8 cellular contexts compared by ENCODE assay signal in genomic region chr1:201016943-201017827, GRCh38. TPM values are rescaled to one million over a fixed set of nuclear protein-coding genes. Genes with fewer than 3 reads are reported as not detected.
DNase-seq lines count a peak whose midpoint lies in the region; ATAC-seq and TF ChIP-seq lines count a peak whose summit lies in the region.

No MANE protein-coding gene starts in this region.

- no peak for DNase-seq in activated CD8-positive, alpha-beta memory T cell treated with anti-CD3 and anti-CD28 coated beads, Interleukin-2, amount 10 ng/mL, durations not matched to agents 7 days and 5 days
- DNase-seq in activated CD8-positive, alpha-beta memory T cell treated with anti-CD3 and anti-CD28 coated beads, Interleukin-2, amount 50 U/mL, for 48 hours: no peak
- DNase-seq in chondrocyte (ENCODE audit: low spot score): no peak
- no peak for DNase-seq in MV-4-11 (lab: John Stamatoyannopoulos, UW)
- DNase-seq in coronary artery (ENCODE audit: low spot score): no peak
- DNase-seq in NCI-H345 treated with DMSO at 0.1 percent for 48 hours (lab: John Stamatoyannopoulos, UW; ENCODE audit: unreplicated experiment): no peak

- peaks cover 35% of the 10 kb centered on the region for H3K36me3 Mint-ChIP-seq in activated CD8-positive, alpha-beta memory T cell treated with anti-CD3 and anti-CD28 coated beads, Interleukin-2, amount 10 ng/mL, durations not matched to agents 7 days and 5 days
- H3K36me3 Mint-ChIP-seq in chondrocyte (ENCODE audit: low read depth): no peaks in the 10 kb centered on the region
- H3K36me3 Mint-ChIP-seq in stimulated activated memory B cell treated with anti-CD40 and anti-IgM and Interleukin-4, amounts not matched to agents 10 μg/mL and 1 μg/mL and 100 μg/mL, for 72 hours: no peaks in the 10 kb centered on the region

- no peaks in the 10 kb centered on the region for H3K9me3 ChIP-seq in KOPT-K1 (ENCODE audit: insufficient read depth, low read length, poor library complexity, severe bottlenecking)

- no peak for ATAC-seq in activated CD8-positive, alpha-beta memory T cell treated with anti-CD3 and anti-CD28 coated beads, Interleukin-2, amount 10 ng/mL, durations not matched to agents 7 days and 5 days
- peak; percentile 75 for ATAC-seq in stimulated activated memory B cell treated with anti-CD40 and anti-IgM and Interleukin-4, amounts not matched to agents 10 μg/mL and 1 μg/mL and 100 μg/mL, for 72 hours

- CTCF ChIA-PET in activated CD8-positive, alpha-beta memory T cell treated with anti-CD3 and anti-CD28 coated beads, Interleukin-2, amount 10 ng/mL, durations not matched to agents 7 days and 5 days (lab: Charles Lee): interaction anchor here (0.9 to 11.9 kb wide), 7 partner anchors 8 to 812 kb away, joined by 3 to 146 read pairs (median 20); partner anchors contain the start of genes IPO9 and KIF21B

- no peaks in the 10 kb centered on the region for H3K36me3 ChIP-seq in KOPT-K1 (ENCODE audit: insufficient read depth, low read length)

- H3K9me3 Mint-ChIP-seq in activated CD8-positive, alpha-beta memory T cell treated with anti-CD3 and anti-CD28 coated beads, Interleukin-2, amount 10 ng/mL, durations not matched to agents 7 days and 5 days (ENCODE audit: low read depth): no peaks in the 10 kb centered on the region
- no peaks in the 10 kb centered on the region for H3K9me3 Mint-ChIP-seq in chondrocyte (ENCODE audit: low read depth)
- no peaks in the 10 kb centered on the region for H3K9me3 Mint-ChIP-seq in stimulated activated memory B cell treated with anti-CD40 and anti-IgM and Interleukin-4, amounts not matched to agents 10 μg/mL and 1 μg/mL and 100 μg/mL, for 72 hours

- H3K27ac ChIP-seq in KOPT-K1 (ENCODE audit: low read depth, low read length, poor library complexity, severe bottlenecking) (peak overlapping the region; percentile 90), coronary artery (no peak overlapping the region)

- no peak overlapping the region for H3K4me3 ChIP-seq in coronary artery

- no peak for TF ChIP-seq CTCF in chondrocyte (IDR thresholded peaks at IDR 0.05)
- no peak for TF ChIP-seq CTCF in coronary artery (IDR thresholded peaks at IDR 0.05)

- no peaks in the 10 kb centered on the region for H3K27me3 Mint-ChIP-seq in activated CD8-positive, alpha-beta memory T cell treated with anti-CD3 and anti-CD28 coated beads, Interleukin-2, amount 10 ng/mL, durations not matched to agents 7 days and 5 days
- H3K27me3 Mint-ChIP-seq in chondrocyte (ENCODE audit: low read depth): no peaks in the 10 kb centered on the region
- no peaks in the 10 kb centered on the region for H3K27me3 Mint-ChIP-seq in stimulated activated memory B cell treated with anti-CD40 and anti-IgM and Interleukin-4, amounts not matched to agents 10 μg/mL and 1 μg/mL and 100 μg/mL, for 72 hours

- H3K4me1 Mint-ChIP-seq in activated CD8-positive, alpha-beta memory T cell treated with anti-CD3 and anti-CD28 coated beads, Interleukin-2, amount 10 ng/mL, durations not matched to agents 7 days and 5 days: peaks cover 90% of the 10 kb centered on the region
- peaks cover 52% of the 10 kb centered on the region for H3K4me1 Mint-ChIP-seq in chondrocyte (ENCODE audit: low read depth)
- peaks cover 85% of the 10 kb centered on the region for H3K4me1 Mint-ChIP-seq in stimulated activated memory B cell treated with anti-CD40 and anti-IgM and Interleukin-4, amounts not matched to agents 10 μg/mL and 1 μg/mL and 100 μg/mL, for 72 hours

- H3K27ac Mint-ChIP-seq in activated CD8-positive, alpha-beta memory T cell treated with anti-CD3 and anti-CD28 coated beads, Interleukin-2, amount 10 ng/mL, durations not matched to agents 7 days and 5 days: peak overlapping the region; percentile 99
- H3K27ac Mint-ChIP-seq in chondrocyte (ENCODE audit: unreplicated experiment): peak overlapping the region; percentile 88
- peak overlapping the region; percentile 64 for H3K27ac Mint-ChIP-seq in stimulated activated memory B cell treated with anti-CD40 and anti-IgM and Interleukin-4, amounts not matched to agents 10 μg/mL and 1 μg/mL and 100 μg/mL, for 72 hours

- H3K4me3 Mint-ChIP-seq in activated CD8-positive, alpha-beta memory T cell treated with anti-CD3 and anti-CD28 coated beads, Interleukin-2, amount 10 ng/mL, durations not matched to agents 7 days and 5 days: no peak overlapping the region
- H3K4me3 Mint-ChIP-seq in chondrocyte (ENCODE audit: unreplicated experiment): no peak overlapping the region
- peak overlapping the region; percentile 18 for H3K4me3 Mint-ChIP-seq in stimulated activated memory B cell treated with anti-CD40 and anti-IgM and Interleukin-4, amounts not matched to agents 10 μg/mL and 1 μg/mL and 100 μg/mL, for 72 hours

RNA-seq across cellular contexts. Expression of gene KIF21B, which starts 6.3 kb away (rescaled TPM):
- 100 to 1,000 TPM; 102 to 155 TPM for total RNA-seq in activated CD8-positive, alpha-beta memory T cell treated with anti-CD3 and anti-CD28 coated beads, Interleukin-2, amount 10 ng/mL, durations not matched to agents 7 days and 5 days
- 1.1 to 2.6 TPM (median 2.6 TPM) in 3 replicates for total RNA-seq in chondrocyte

Comparison
In these comparisons a context has a peak if more than half of its experiments do, and no peak if none do; other contexts are left out.
1. RNA of gene KIF21B, which starts 6.3 kb away (total RNA-seq): 102 to 155 TPM in activated CD8-positive, alpha-beta memory T cell treated with anti-CD3 and anti-CD28 coated beads, Interleukin-2, amount 10 ng/mL, durations not matched to agents 7 days and 5 days; 1.1 to 2.6 TPM in chondrocyte; every median in the first group is over 10 times any median in the second.
2. Peak in every context shown above with its lines, with median percentiles within 50 percentile points of each other: H3K27ac Mint-ChIP-seq.